1 cellular context compared by ENCODE assay signal in genomic region chr1:156693858-156694562, GRCh38.
TF ChIP-seq lines count a peak whose summit lies in the region.

No MANE protein-coding gene starts in this region.

TF ChIP-seq in K562, 482 proteins besides CTCF, POLR2A, EP300 and RAD21 (continued from another document and continues in another):
- TF ChIP-seq, protein P1, sequence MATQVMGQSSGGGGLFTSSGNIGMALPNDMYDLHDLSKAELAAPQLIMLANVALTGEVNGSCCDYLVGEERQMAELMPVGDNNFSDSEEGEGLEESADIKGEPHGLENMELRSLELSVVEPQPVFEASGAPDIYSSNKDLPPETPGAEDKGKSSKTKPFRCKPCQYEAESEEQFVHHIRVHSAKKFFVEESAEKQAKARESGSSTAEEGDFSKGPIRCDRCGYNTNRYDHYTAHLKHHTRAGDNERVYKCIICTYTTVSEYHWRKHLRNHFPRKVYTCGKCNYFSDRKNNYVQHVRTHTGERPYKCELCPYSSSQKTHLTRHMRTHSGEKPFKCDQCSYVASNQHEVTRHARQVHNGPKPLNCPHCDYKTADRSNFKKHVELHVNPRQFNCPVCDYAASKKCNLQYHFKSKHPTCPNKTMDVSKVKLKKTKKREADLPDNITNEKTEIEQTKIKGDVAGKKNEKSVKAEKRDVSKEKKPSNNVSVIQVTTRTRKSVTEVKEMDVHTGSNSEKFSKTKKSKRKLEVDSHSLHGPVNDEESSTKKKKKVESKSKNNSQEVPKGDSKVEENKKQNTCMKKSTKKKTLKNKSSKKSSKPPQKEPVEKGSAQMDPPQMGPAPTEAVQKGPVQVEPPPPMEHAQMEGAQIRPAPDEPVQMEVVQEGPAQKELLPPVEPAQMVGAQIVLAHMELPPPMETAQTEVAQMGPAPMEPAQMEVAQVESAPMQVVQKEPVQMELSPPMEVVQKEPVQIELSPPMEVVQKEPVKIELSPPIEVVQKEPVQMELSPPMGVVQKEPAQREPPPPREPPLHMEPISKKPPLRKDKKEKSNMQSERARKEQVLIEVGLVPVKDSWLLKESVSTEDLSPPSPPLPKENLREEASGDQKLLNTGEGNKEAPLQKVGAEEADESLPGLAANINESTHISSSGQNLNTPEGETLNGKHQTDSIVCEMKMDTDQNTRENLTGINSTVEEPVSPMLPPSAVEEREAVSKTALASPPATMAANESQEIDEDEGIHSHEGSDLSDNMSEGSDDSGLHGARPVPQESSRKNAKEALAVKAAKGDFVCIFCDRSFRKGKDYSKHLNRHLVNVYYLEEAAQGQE (CRISPR knock-in tag; IDR thresholded peaks at IDR 0.05; ENCODE audit: low read depth), result no peak
- TF ChIP-seq ZBTB2 (IDR thresholded peaks at IDR 0.05) (no peak), ZNF444 (CRISPR knock-in tag; IDR thresholded peaks at IDR 0.05) (no peak), RAD51 (IDR thresholded peaks at IDR 0.05; ENCODE audit: borderline replicate concordance, low read depth) (no peak), HLTF (IDR thresholded peaks at IDR 0.05) (no peak), GATAD2B (IDR thresholded peaks at IDR 0.05; ENCODE audit: borderline replicate concordance) (no peak), CHD4 (IDR thresholded peaks at IDR 0.05; ENCODE audit: insufficient read depth, insufficient replicate concordance, low read depth, low read length, poor library complexity, severe bottlenecking) (no peak), TOE1 (IDR thresholded peaks at IDR 0.05; ENCODE audit: borderline replicate concordance) (no peak), TOE1 (CRISPR knock-in tag; IDR thresholded peaks at IDR 0.05; ENCODE audit: borderline replicate concordance, low read depth) (no peak), KLF16 (IDR thresholded peaks at IDR 0.05) (no peak), ZNF695 (CRISPR knock-in tag; IDR thresholded peaks at IDR 0.05) (no peak), HMBOX1 (IDR thresholded peaks at IDR 0.05) (peak; percentile 85), TBP (optimal IDR thresholded peaks at IDR 0.05; ENCODE audit: low read depth, low read length) (peak; percentile 61), SMARCA5 (IDR thresholded peaks at IDR 0.05) (no peak), NKRF (IDR thresholded peaks at IDR 0.05; ENCODE audit: borderline replicate concordance) (no peak), ETV1 (tag; conservative IDR thresholded peaks at IDR 0.05; ENCODE audit: low read depth) (0 out of 2 replicates have a peak, but pooled peaks have one; percentile 12), GTF2E2 (tag; IDR thresholded peaks at IDR 0.05) (no peak), HNRNPUL1 (IDR thresholded peaks at IDR 0.05; ENCODE audit: low read length) (no peak), JUND (IDR thresholded peaks at IDR 0.05; ENCODE audit: borderline replicate concordance, low read depth, low read length) (peak; percentile 56; the same call in 1 of the 2 replicates), JUND (tag; IDR thresholded peaks at IDR 0.05; ENCODE audit: borderline replicate concordance, low read depth, low read length) (peak; percentile 51; the same call in 1 of the 3 replicates), BRCA1 (IDR thresholded peaks at IDR 0.05) (no peak), BRCA1 (CRISPR knock-in tag; IDR thresholded peaks at IDR 0.05) (no peak), ESRRA (IDR thresholded peaks at IDR 0.05; ENCODE audit: borderline replicate concordance, low read depth) (peak; percentile 2; the same call in 1 of the 2 replicates), KDM2B (CRISPR knock-in tag; IDR thresholded peaks at IDR 0.05) (no peak), FOXA1 (IDR thresholded peaks at IDR 0.05; ENCODE audit: borderline replicate concordance) (no peak)
- TF ChIP-seq, protein P2, sequence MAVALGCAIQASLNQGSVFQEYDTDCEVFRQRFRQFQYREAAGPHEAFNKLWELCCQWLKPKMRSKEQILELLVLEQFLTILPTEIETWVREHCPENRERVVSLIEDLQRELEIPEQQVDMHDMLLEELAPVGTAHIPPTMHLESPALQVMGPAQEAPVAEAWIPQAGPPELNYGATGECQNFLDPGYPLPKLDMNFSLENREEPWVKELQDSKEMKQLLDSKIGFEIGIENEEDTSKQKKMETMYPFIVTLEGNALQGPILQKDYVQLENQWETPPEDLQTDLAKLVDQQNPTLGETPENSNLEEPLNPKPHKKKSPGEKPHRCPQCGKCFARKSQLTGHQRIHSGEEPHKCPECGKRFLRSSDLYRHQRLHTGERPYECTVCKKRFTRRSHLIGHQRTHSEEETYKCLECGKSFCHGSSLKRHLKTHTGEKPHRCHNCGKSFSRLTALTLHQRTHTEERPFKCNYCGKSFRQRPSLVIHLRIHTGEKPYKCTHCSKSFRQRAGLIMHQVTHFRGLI (CRISPR knock-in tag; IDR thresholded peaks at IDR 0.05), result no peak; the same call in 1 of the 2 replicates
- TF ChIP-seq, protein P3, sequence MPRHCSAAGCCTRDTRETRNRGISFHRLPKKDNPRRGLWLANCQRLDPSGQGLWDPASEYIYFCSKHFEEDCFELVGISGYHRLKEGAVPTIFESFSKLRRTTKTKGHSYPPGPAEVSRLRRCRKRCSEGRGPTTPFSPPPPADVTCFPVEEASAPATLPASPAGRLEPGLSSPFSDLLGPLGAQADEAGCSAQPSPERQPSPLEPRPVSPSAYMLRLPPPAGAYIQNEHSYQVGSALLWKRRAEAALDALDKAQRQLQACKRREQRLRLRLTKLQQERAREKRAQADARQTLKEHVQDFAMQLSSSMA (CRISPR knock-in tag; IDR thresholded peaks at IDR 0.05), result no peak
- TF ChIP-seq, protein P4, sequence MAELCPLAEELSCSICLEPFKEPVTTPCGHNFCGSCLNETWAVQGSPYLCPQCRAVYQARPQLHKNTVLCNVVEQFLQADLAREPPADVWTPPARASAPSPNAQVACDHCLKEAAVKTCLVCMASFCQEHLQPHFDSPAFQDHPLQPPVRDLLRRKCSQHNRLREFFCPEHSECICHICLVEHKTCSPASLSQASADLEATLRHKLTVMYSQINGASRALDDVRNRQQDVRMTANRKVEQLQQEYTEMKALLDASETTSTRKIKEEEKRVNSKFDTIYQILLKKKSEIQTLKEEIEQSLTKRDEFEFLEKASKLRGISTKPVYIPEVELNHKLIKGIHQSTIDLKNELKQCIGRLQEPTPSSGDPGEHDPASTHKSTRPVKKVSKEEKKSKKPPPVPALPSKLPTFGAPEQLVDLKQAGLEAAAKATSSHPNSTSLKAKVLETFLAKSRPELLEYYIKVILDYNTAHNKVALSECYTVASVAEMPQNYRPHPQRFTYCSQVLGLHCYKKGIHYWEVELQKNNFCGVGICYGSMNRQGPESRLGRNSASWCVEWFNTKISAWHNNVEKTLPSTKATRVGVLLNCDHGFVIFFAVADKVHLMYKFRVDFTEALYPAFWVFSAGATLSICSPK (IDR thresholded peaks at IDR 0.05; ENCODE audit: borderline replicate concordance), result no peak
- TF ChIP-seq, protein P5, sequence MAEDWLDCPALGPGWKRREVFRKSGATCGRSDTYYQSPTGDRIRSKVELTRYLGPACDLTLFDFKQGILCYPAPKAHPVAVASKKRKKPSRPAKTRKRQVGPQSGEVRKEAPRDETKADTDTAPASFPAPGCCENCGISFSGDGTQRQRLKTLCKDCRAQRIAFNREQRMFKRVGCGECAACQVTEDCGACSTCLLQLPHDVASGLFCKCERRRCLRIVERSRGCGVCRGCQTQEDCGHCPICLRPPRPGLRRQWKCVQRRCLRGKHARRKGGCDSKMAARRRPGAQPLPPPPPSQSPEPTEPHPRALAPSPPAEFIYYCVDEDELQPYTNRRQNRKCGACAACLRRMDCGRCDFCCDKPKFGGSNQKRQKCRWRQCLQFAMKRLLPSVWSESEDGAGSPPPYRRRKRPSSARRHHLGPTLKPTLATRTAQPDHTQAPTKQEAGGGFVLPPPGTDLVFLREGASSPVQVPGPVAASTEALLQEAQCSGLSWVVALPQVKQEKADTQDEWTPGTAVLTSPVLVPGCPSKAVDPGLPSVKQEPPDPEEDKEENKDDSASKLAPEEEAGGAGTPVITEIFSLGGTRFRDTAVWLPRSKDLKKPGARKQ (CRISPR knock-in tag; IDR thresholded peaks at IDR 0.05), result no peak
- TF ChIP-seq, protein P6, sequence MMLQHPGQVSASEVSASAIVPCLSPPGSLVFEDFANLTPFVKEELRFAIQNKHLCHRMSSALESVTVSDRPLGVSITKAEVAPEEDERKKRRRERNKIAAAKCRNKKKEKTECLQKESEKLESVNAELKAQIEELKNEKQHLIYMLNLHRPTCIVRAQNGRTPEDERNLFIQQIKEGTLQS (IDR thresholded peaks at IDR 0.05), result no peak
- TF ChIP-seq, protein P6 (CRISPR knock-in tag; conservative IDR thresholded peaks at IDR 0.05), result no peak
- TF ChIP-seq, protein P7, sequence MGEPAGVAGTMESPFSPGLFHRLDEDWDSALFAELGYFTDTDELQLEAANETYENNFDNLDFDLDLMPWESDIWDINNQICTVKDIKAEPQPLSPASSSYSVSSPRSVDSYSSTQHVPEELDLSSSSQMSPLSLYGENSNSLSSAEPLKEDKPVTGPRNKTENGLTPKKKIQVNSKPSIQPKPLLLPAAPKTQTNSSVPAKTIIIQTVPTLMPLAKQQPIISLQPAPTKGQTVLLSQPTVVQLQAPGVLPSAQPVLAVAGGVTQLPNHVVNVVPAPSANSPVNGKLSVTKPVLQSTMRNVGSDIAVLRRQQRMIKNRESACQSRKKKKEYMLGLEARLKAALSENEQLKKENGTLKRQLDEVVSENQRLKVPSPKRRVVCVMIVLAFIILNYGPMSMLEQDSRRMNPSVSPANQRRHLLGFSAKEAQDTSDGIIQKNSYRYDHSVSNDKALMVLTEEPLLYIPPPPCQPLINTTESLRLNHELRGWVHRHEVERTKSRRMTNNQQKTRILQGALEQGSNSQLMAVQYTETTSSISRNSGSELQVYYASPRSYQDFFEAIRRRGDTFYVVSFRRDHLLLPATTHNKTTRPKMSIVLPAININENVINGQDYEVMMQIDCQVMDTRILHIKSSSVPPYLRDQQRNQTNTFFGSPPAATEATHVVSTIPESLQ (CRISPR knock-in tag; IDR thresholded peaks at IDR 0.05), result no peak
- TF ChIP-seq, protein P8, sequence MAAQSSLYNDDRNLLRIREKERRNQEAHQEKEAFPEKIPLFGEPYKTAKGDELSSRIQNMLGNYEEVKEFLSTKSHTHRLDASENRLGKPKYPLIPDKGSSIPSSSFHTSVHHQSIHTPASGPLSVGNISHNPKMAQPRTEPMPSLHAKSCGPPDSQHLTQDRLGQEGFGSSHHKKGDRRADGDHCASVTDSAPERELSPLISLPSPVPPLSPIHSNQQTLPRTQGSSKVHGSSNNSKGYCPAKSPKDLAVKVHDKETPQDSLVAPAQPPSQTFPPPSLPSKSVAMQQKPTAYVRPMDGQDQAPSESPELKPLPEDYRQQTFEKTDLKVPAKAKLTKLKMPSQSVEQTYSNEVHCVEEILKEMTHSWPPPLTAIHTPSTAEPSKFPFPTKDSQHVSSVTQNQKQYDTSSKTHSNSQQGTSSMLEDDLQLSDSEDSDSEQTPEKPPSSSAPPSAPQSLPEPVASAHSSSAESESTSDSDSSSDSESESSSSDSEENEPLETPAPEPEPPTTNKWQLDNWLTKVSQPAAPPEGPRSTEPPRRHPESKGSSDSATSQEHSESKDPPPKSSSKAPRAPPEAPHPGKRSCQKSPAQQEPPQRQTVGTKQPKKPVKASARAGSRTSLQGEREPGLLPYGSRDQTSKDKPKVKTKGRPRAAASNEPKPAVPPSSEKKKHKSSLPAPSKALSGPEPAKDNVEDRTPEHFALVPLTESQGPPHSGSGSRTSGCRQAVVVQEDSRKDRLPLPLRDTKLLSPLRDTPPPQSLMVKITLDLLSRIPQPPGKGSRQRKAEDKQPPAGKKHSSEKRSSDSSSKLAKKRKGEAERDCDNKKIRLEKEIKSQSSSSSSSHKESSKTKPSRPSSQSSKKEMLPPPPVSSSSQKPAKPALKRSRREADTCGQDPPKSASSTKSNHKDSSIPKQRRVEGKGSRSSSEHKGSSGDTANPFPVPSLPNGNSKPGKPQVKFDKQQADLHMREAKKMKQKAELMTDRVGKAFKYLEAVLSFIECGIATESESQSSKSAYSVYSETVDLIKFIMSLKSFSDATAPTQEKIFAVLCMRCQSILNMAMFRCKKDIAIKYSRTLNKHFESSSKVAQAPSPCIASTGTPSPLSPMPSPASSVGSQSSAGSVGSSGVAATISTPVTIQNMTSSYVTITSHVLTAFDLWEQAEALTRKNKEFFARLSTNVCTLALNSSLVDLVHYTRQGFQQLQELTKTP (IDR thresholded peaks at IDR 0.05; ENCODE audit: low read depth in 1 of 2, partially characterized antibody in 2 of 2), result no peak
- TF ChIP-seq, protein P9, sequence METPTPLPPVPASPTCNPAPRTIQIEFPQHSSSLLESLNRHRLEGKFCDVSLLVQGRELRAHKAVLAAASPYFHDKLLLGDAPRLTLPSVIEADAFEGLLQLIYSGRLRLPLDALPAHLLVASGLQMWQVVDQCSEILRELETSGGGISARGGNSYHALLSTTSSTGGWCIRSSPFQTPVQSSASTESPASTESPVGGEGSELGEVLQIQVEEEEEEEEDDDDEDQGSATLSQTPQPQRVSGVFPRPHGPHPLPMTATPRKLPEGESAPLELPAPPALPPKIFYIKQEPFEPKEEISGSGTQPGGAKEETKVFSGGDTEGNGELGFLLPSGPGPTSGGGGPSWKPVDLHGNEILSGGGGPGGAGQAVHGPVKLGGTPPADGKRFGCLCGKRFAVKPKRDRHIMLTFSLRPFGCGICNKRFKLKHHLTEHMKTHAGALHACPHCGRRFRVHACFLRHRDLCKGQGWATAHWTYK (CRISPR knock-in tag; IDR thresholded peaks at IDR 0.05), result peak; percentile 89
